2 cellular contexts compared by ENCODE assay signal in the genomic region with DNA sequence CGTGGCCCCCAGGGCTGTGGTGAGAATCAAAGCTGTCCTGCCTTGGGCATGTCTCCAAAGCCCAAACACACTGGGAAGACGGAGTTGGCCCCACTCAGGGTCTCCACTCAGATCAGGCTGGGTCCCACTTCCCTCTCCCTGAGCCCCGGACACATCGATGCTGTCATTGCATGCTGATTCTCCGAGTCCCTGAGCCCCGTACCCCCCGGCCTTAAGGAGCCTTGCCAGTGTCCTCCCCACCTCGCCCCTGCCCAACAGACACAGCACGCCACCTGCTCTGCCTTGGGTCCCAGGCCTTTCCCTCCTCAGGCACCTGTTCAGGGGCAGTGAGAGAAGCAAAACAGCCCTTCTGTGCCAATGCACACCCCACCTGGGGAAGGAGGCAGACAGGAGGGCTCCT.
TF ChIP-seq lines count a peak whose summit lies in the region.

No MANE protein-coding gene starts in this region.

TF ChIP-seq in H1, 55 proteins besides CTCF, POLR2A, EP300 and RAD21:
- TF ChIP-seq RXRA (IDR thresholded peaks at IDR 0.05; ENCODE audit: insufficient read depth, low read depth, low read length) (no peak), POLR2AphosphoS5 (IDR thresholded peaks at IDR 0.05; ENCODE audit: low read depth, low read length) (no peak), MAFK (IDR thresholded peaks at IDR 0.05; ENCODE audit: low read depth, low read length) (no peak), TAF1 (IDR thresholded peaks at IDR 0.05; ENCODE audit: low read depth, low read length) (no peak), PHF8 (conservative IDR thresholded peaks at IDR 0.05; ENCODE audit: low read depth, low read length) (no peak), CHD2 (IDR thresholded peaks at IDR 0.05; ENCODE audit: low read length) (no peak), SIRT6 (IDR thresholded peaks at IDR 0.05; ENCODE audit: low read length) (no peak), SP1 (IDR thresholded peaks at IDR 0.05; ENCODE audit: low read depth, low read length) (no peak), GTF2F1 (IDR thresholded peaks at IDR 0.05; ENCODE audit: borderline replicate concordance, low read depth, low read length) (no peak)
- TF ChIP-seq, protein P1, sequence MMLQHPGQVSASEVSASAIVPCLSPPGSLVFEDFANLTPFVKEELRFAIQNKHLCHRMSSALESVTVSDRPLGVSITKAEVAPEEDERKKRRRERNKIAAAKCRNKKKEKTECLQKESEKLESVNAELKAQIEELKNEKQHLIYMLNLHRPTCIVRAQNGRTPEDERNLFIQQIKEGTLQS (IDR thresholded peaks at IDR 0.05; ENCODE audit: insufficient read depth, low read depth, low read length): no peak

TF ChIP-seq in GM12891, 5 proteins besides CTCF, POLR2A, EP300 and RAD21:
- TF ChIP-seq POLR2AphosphoS5 (IDR thresholded peaks at IDR 0.05; ENCODE audit: low read depth, low read length): no peak
- no peak for TF ChIP-seq SPI1 (IDR thresholded peaks at IDR 0.05; ENCODE audit: low read depth, low read length)
- TF ChIP-seq POU2F2 (IDR thresholded peaks at IDR 0.05; ENCODE audit: low read depth, low read length): no peak
- no peak for TF ChIP-seq TAF1 (IDR thresholded peaks at IDR 0.05; ENCODE audit: low read depth, low read length)
- TF ChIP-seq PAX5 (IDR thresholded peaks at IDR 0.05; ENCODE audit: insufficient read depth, low read length, severe bottlenecking): no peak
